ENCODE assay signal across 15 cellular contexts in the genomic region with DNA sequence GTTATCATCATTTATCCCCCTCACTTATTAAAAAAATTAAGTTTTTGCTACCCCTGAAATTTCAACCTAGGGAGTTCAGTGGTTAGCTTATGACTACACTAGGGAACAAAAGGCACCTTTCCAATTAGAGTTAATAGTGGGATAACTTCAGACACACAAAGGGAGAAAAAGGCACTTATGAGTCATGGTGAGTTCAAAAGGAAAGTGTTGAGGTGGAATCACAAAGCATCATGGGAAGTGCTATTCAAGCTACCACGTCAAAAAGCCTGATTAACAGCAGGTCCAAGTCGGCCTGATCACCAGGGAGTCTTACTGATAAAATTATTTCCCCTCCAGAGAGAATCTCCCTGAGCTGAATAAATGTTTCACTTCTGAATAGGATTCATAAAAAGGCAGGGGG.
"Had no signal": no experiment of that assay in that cellular context is flagged by ENCODE, and none has a peak within 500 bp of the region (broad histone marks: within the 10 kb centered on the region; RNA-seq: fewer than 3 reads in every experiment).

No MANE protein-coding gene starts in this region.

- H3K4me1 Mint-ChIP-seq: activated CD8-positive, alpha-beta memory T cell treated with anti-CD3 and anti-CD28 coated beads, Interleukin-2, amount 10 ng/mL, durations not matched to agents 7 days and 5 days; immature natural killer cell had no signal

- H3K9me3 ChIP-seq: left lung, ovary had no signal

- H3K4me1 ChIP-seq: left lung had no signal

- ATAC-seq: activated CD8-positive, alpha-beta memory T cell treated with anti-CD3 and anti-CD28 coated beads, Interleukin-2, amount 10 ng/mL, durations not matched to agents 7 days and 5 days; activated naive CD4-positive, alpha-beta T cell treated with anti-CD3 and anti-CD28 coated beads, Interleukin-2, amount 50 U/mL, for 72 hours; activated T-cell treated with anti-CD3 and anti-CD28 coated beads, Interleukin-2, amount 50 U/mL, for 4 hours; left lung had no signal

- H3K27ac ChIP-seq: left lung, ovary had no signal

- H3K4me3 ChIP-seq: left lung, ovary had no signal

- H3K27ac Mint-ChIP-seq: activated CD8-positive, alpha-beta memory T cell treated with anti-CD3 and anti-CD28 coated beads, Interleukin-2, amount 10 ng/mL, durations not matched to agents 7 days and 5 days; activated naive CD4-positive, alpha-beta T cell treated with anti-CD3 and anti-CD28 coated beads, Interleukin-2, amount 50 U/mL, for 72 hours; immature natural killer cell; nephron; type B pancreatic cell had no signal

- H3K27me3 ChIP-seq: left lung, ovary had no signal

- H3K9me3 Mint-ChIP-seq: activated T-cell treated with anti-CD3 and anti-CD28 coated beads, Interleukin-2, amount 50 U/mL, for 4 hours had no signal

- DNase-seq: activated CD4-positive, alpha-beta T cell treated with anti-CD3 and anti-CD28 coated beads for 1 hour; activated CD4-positive, alpha-beta T cell treated with anti-CD3 and anti-CD28 coated beads, Interleukin-2, amount 50 U/mL, for 48 hours; activated CD8-positive, alpha-beta memory T cell treated with anti-CD3 and anti-CD28 coated beads, Interleukin-2, amount 10 ng/mL, durations not matched to agents 7 days and 5 days; activated effector memory CD4-positive, alpha-beta T cell treated with anti-CD3 and anti-CD28 coated beads, Interleukin-2, amount 50 U/mL, for 16 hours; activated T-cell treated with anti-CD3 and anti-CD28 coated beads, Interleukin-2, amount 50 U/mL, for 4 hours; amniotic stem cell; immature natural killer cell; left lung; mesendoderm; stimulated activated CD4-positive, alpha-beta T cell treated with anti-CD3 and anti-CD28 coated beads, Interleukin-12 subunit alpha, Interleukin-12 subunit beta, amount 100 ng/mL, for 4 hours; stimulated activated naive CD4-positive, alpha-beta T cell treated with Interleukin-2 at 50 U/mL for 16 hours had no signal

- H3K36me3 ChIP-seq: left lung, ovary had no signal

- H3K4me3 Mint-ChIP-seq: activated CD8-positive, alpha-beta memory T cell treated with anti-CD3 and anti-CD28 coated beads, Interleukin-2, amount 10 ng/mL, durations not matched to agents 7 days and 5 days; activated T-cell treated with anti-CD3 and anti-CD28 coated beads, Interleukin-2, amount 50 U/mL, for 4 hours; immature natural killer cell; nephron; type B pancreatic cell had no signal

- H3K36me3 Mint-ChIP-seq: activated CD8-positive, alpha-beta memory T cell treated with anti-CD3 and anti-CD28 coated beads, Interleukin-2, amount 10 ng/mL, durations not matched to agents 7 days and 5 days; activated naive CD4-positive, alpha-beta T cell treated with anti-CD3 and anti-CD28 coated beads, Interleukin-2, amount 50 U/mL, for 72 hours; immature natural killer cell had no signal

- H3K27me3 Mint-ChIP-seq: activated CD8-positive, alpha-beta memory T cell treated with anti-CD3 and anti-CD28 coated beads, Interleukin-2, amount 10 ng/mL, durations not matched to agents 7 days and 5 days; type B pancreatic cell had no signal
